13 cellular contexts compared by ENCODE assay signal in genomic region chr10:95480102-95480900, GRCh38.
DNase-seq lines count a peak whose midpoint lies in the region; TF ChIP-seq lines count a peak whose summit lies in the region.
"Had no signal": no experiment of that assay in that cellular context is flagged by ENCODE, and none has a peak within 500 bp of the region (broad histone marks: within the 10 kb centered on the region; RNA-seq: fewer than 3 reads in every experiment).

No MANE protein-coding gene starts in this region.

- DNase-seq in AG08395 (ENCODE audit: low spot score), result peak; percentile 27
- no peak for DNase-seq in adipocyte (ENCODE audit: low read depth)
- peak in 1 of 2 donors; percentile 71 for DNase-seq in cardiac muscle cell (ENCODE audit: low read depth in 1 of 2, low spot score in 1 of 2)
- no peak for DNase-seq in NCI-H2029 treated with DMSO at 0.1 percent for 48 hours (lab: John Stamatoyannopoulos, UW)
- no peak for DNase-seq in retina
- no peak for DNase-seq in SW480 (ENCODE audit: low spot score)
- no peak for DNase-seq in NCI-H2171 treated with DMSO at 0.1 percent for 48 hours (lab: John Stamatoyannopoulos, UW)
- DNase-seq: activated T-cell treated with anti-CD3 and anti-CD28 coated beads, Interleukin-2, amount 50 U/mL, for 24 hours; NCI-H526; T-helper 2 cell had no signal

- no peak overlapping the region for H3K4me2 ChIP-seq in parathyroid adenoma (ENCODE audit: low read length)
- H3K4me2 ChIP-seq: A549, KMS-11 had no signal

- H3K4me3 ChIP-seq in adipocyte (ENCODE audit: low read length), result peak overlapping the region; percentile 63
- no peak overlapping the region for H3K4me3 ChIP-seq in cardiac muscle cell
- no peak overlapping the region for H3K4me3 ChIP-seq in parathyroid adenoma (ENCODE audit: low read depth, low read length)
- H3K4me3 ChIP-seq: A549 had no signal

- H3K27ac ChIP-seq in cardiac muscle cell, result peak overlapping the region; percentile 85
- peak overlapping the region; percentile 84 for H3K27ac ChIP-seq in parathyroid adenoma
- H3K27ac ChIP-seq: A549, KMS-11 had no signal

- H3K27me3 ChIP-seq in adipocyte (replicated peaks; ENCODE audit: control insufficient read depth, insufficient read depth, low read length) (no peaks in the 10 kb centered on the region), cardiac muscle cell (no peaks in the 10 kb centered on the region), parathyroid adenoma (ENCODE audit: control insufficient read depth, insufficient read depth, low read length) (no peaks in the 10 kb centered on the region)

- H2AFZ ChIP-seq in parathyroid adenoma, result peak overlapping the region; percentile 19

- no peaks in the 10 kb centered on the region for H3K79me2 ChIP-seq in parathyroid adenoma

- H3K9ac ChIP-seq in adipocyte (ENCODE audit: low read length) (peak overlapping the region; percentile 73), parathyroid adenoma (no peak overlapping the region)
- H3K9ac ChIP-seq: KMS-11 had no signal

- no peaks in the 10 kb centered on the region for H3K36me3 ChIP-seq in adipocyte (ENCODE audit: control insufficient read depth, insufficient read depth, low read length, severe bottlenecking)
- H3K36me3 ChIP-seq in cardiac muscle cell, result no peaks in the 10 kb centered on the region
- no peaks in the 10 kb centered on the region for H3K36me3 ChIP-seq in parathyroid adenoma (ENCODE audit: control insufficient read depth, insufficient read depth, low read length)

- TF ChIP-seq CTCF in cardiac muscle cell (IDR thresholded peaks at IDR 0.05; ENCODE audit: low read depth, low read length) (peak; percentile 21), parathyroid adenoma (IDR thresholded peaks at IDR 0.05) (peak; percentile 7)

- H3K9me3 ChIP-seq in adipocyte (ENCODE audit: control insufficient read depth, low read length) (no peaks in the 10 kb centered on the region), cardiac muscle cell (ENCODE audit: low read depth) (no peaks in the 10 kb centered on the region), parathyroid adenoma (ENCODE audit: control insufficient read depth, low read length) (no peaks in the 10 kb centered on the region)
- H3K9me3 ChIP-seq: A549 had no signal

- H3K4me1 ChIP-seq in adipocyte (ENCODE audit: control insufficient read depth, insufficient read depth, low read length) (peaks cover 39% of the 10 kb centered on the region), cardiac muscle cell (ENCODE audit: low read depth) (peaks cover 57% of the 10 kb centered on the region), parathyroid adenoma (peaks cover 22% of the 10 kb centered on the region)
- H3K4me1 ChIP-seq: A549 had no signal
